Comparison of ENCODE assay signal across 1 cellular context in the genomic region with DNA sequence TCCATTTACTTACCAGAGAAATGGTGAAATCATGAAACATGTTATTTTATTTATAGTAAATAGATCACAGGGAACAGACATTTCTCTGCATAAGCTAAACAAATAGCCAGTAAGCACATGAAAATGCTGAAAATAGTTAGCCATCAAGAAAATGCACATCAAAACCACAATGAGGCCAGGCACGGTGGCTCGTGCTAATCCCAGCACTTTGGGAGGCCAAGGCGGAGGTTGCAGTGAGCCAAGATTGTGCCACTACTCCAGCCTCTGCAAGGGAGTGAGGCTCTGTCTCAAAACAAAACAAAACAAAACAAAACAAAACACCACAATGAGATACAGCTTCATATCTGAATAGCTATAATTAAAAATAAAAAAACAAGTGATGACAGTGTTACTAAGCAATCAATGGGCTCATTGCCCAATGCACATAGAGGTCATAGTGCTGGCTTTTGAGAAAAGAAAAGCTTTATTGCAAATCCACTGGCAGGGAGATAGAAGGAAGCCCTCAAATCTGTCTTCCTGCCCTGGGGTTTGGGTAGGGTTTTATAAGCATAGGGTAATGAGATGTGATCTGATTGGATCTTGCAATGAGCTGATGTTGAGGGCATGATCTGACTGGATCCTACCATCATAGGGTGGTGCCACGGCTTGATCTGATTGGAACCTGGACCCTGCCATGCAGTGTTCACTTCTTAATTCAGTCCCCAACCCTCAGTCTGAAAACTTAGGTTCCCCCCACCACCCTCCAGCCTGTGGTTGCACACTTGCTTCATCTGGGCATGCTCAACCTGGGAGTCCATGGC.
TF ChIP-seq lines count a peak whose summit lies in the region.

No MANE protein-coding gene starts in this region.

TF ChIP-seq in WTC11, 78 proteins besides CTCF, POLR2A, EP300 and RAD21 (continued from another document):
- TF ChIP-seq, protein P1, sequence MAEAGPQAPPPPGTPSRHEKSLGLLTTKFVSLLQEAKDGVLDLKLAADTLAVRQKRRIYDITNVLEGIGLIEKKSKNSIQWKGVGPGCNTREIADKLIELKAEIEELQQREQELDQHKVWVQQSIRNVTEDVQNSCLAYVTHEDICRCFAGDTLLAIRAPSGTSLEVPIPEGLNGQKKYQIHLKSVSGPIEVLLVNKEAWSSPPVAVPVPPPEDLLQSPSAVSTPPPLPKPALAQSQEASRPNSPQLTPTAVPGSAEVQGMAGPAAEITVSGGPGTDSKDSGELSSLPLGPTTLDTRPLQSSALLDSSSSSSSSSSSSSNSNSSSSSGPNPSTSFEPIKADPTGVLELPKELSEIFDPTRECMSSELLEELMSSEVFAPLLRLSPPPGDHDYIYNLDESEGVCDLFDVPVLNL (CRISPR knock-in tag; IDR thresholded peaks at IDR 0.05; ENCODE audit: borderline replicate concordance, low read depth) = no peak
- TF ChIP-seq ZNF416 (CRISPR knock-in tag; IDR thresholded peaks at IDR 0.05) (no peak), NR1H2 (CRISPR knock-in tag; IDR thresholded peaks at IDR 0.05) (no peak), MXD4 (CRISPR knock-in tag; IDR thresholded peaks at IDR 0.05; ENCODE audit: borderline replicate concordance) (no peak), ZNF232 (CRISPR knock-in tag; IDR thresholded peaks at IDR 0.05) (no peak), JAZF1 (CRISPR knock-in tag; IDR thresholded peaks at IDR 0.05) (no peak), IRF2 (CRISPR knock-in tag; IDR thresholded peaks at IDR 0.05; ENCODE audit: borderline replicate concordance, low read depth) (no peak), GRHL2 (CRISPR knock-in tag; IDR thresholded peaks at IDR 0.05; ENCODE audit: insufficient replicate concordance, severe bottlenecking) (no peak), ETV6 (CRISPR knock-in tag; IDR thresholded peaks at IDR 0.05) (no peak)
- TF ChIP-seq, protein P2, sequence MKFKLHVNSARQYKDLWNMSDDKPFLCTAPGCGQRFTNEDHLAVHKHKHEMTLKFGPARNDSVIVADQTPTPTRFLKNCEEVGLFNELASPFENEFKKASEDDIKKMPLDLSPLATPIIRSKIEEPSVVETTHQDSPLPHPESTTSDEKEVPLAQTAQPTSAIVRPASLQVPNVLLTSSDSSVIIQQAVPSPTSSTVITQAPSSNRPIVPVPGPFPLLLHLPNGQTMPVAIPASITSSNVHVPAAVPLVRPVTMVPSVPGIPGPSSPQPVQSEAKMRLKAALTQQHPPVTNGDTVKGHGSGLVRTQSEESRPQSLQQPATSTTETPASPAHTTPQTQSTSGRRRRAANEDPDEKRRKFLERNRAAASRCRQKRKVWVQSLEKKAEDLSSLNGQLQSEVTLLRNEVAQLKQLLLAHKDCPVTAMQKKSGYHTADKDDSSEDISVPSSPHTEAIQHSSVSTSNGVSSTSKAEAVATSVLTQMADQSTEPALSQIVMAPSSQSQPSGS (CRISPR knock-in tag; IDR thresholded peaks at IDR 0.05; ENCODE audit: borderline replicate concordance, low read depth) = no peak
- TF ChIP-seq, protein P3, sequence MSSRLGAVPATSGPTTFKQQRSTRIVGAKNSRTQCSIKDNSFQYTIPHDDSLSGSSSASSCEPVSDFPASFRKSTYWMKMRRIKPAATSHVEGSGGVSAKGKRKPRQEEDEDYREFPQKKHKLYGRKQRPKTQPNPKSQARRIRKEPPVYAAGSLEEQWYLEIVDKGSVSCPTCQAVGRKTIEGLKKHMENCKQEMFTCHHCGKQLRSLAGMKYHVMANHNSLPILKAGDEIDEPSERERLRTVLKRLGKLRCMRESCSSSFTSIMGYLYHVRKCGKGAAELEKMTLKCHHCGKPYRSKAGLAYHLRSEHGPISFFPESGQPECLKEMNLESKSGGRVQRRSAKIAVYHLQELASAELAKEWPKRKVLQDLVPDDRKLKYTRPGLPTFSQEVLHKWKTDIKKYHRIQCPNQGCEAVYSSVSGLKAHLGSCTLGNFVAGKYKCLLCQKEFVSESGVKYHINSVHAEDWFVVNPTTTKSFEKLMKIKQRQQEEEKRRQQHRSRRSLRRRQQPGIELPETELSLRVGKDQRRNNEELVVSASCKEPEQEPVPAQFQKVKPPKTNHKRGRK (CRISPR knock-in tag; IDR thresholded peaks at IDR 0.05; ENCODE audit: borderline replicate concordance) = no peak
- TF ChIP-seq, protein P4, sequence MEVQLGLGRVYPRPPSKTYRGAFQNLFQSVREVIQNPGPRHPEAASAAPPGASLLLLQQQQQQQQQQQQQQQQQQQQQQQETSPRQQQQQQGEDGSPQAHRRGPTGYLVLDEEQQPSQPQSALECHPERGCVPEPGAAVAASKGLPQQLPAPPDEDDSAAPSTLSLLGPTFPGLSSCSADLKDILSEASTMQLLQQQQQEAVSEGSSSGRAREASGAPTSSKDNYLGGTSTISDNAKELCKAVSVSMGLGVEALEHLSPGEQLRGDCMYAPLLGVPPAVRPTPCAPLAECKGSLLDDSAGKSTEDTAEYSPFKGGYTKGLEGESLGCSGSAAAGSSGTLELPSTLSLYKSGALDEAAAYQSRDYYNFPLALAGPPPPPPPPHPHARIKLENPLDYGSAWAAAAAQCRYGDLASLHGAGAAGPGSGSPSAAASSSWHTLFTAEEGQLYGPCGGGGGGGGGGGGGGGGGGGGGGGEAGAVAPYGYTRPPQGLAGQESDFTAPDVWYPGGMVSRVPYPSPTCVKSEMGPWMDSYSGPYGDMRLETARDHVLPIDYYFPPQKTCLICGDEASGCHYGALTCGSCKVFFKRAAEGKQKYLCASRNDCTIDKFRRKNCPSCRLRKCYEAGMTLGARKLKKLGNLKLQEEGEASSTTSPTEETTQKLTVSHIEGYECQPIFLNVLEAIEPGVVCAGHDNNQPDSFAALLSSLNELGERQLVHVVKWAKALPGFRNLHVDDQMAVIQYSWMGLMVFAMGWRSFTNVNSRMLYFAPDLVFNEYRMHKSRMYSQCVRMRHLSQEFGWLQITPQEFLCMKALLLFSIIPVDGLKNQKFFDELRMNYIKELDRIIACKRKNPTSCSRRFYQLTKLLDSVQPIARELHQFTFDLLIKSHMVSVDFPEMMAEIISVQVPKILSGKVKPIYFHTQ (CRISPR knock-in tag; IDR thresholded peaks at IDR 0.05) = no peak
- TF ChIP-seq, protein P5, sequence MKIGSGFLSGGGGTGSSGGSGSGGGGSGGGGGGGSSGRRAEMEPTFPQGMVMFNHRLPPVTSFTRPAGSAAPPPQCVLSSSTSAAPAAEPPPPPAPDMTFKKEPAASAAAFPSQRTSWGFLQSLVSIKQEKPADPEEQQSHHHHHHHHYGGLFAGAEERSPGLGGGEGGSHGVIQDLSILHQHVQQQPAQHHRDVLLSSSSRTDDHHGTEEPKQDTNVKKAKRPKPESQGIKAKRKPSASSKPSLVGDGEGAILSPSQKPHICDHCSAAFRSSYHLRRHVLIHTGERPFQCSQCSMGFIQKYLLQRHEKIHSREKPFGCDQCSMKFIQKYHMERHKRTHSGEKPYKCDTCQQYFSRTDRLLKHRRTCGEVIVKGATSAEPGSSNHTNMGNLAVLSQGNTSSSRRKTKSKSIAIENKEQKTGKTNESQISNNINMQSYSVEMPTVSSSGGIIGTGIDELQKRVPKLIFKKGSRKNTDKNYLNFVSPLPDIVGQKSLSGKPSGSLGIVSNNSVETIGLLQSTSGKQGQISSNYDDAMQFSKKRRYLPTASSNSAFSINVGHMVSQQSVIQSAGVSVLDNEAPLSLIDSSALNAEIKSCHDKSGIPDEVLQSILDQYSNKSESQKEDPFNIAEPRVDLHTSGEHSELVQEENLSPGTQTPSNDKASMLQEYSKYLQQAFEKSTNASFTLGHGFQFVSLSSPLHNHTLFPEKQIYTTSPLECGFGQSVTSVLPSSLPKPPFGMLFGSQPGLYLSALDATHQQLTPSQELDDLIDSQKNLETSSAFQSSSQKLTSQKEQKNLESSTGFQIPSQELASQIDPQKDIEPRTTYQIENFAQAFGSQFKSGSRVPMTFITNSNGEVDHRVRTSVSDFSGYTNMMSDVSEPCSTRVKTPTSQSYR (CRISPR knock-in tag; IDR thresholded peaks at IDR 0.05) = no peak
